In the genomic region with DNA sequence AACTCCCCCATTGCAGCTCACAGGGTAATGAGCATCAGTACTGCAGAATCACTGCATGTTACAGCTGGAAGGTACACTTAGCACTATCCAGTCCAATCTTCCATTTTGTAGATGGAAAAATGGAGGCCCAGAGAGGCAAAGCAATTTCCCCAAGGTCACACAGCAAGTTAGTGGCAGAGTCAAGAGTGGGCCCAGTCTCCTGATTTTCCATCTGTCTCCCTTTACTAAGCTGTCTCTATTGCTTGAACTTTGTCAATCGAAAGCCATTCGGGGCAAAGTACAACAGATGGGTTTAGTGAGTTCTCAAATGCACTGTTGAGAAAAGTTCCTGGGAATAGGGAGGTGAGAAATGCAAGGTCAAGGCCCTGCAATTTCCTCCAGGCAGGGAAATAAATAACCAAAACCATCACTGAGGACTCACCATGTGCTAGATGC, we compare ENCODE assay signal across 18 cellular contexts.
"Had no signal": no experiment of that assay in that cellular context is flagged by ENCODE, and none has a peak within 500 bp of the region (broad histone marks: within the 10 kb centered on the region; RNA-seq: fewer than 3 reads in every experiment).

No MANE protein-coding gene starts in this region.

- H3K27ac ChIP-seq: lower lobe of right lung, testis had no signal

- DNase-seq: activated CD4-positive, alpha-beta memory T cell treated with anti-CD3 and anti-CD28 coated beads for 36 hours; activated CD4-positive, CD25-positive, alpha-beta regulatory T cell treated with anti-CD3 and anti-CD28 coated beads, Interleukin-2, amount 50 U/mL, for 72 hours; activated CD8-positive, alpha-beta memory T cell treated with anti-CD3 and anti-CD28 coated beads, Interleukin-2, amount 10 ng/mL, durations not matched to agents 7 days and 5 days; activated effector memory CD4-positive, alpha-beta T cell treated with Interleukin-2 at 50 U/mL for 16 hours; activated T-cell treated with anti-CD3 and anti-CD28 coated beads, Interleukin-2, amount 50 U/mL, for 4 hours; amniotic stem cell; central memory CD4-positive, alpha-beta T cell; effector memory CD4-positive, alpha-beta T cell; foreskin melanocyte; immature natural killer cell; lower lobe of right lung; stimulated activated CD4-positive, alpha-beta T cell treated with anti-CD3 and anti-CD28 coated beads, Interleukin-12 subunit alpha, Interleukin-12 subunit beta, amount 100 ng/mL, for 4 hours; stimulated activated CD4-positive, alpha-beta T cell treated with anti-CD3 and anti-CD28 coated beads, Interleukin-2, amount 100 ng/mL, for 24 hours; T-cell; T-helper 9 cell had no signal

- H3K27me3 ChIP-seq: stomach, testis had no signal

- ATAC-seq: activated CD8-positive, alpha-beta memory T cell treated with anti-CD3 and anti-CD28 coated beads, Interleukin-2, amount 10 ng/mL, durations not matched to agents 7 days and 5 days; activated naive CD4-positive, alpha-beta T cell treated with anti-CD3 and anti-CD28 coated beads, Interleukin-2, amount 50 U/mL, for 72 hours; activated T-cell treated with anti-CD3 and anti-CD28 coated beads, Interleukin-2, amount 50 U/mL, for 4 hours; lower lobe of right lung; T-cell had no signal

- H3K4me3 ChIP-seq: lower lobe of right lung, stomach, testis had no signal

- H3K9me3 ChIP-seq: lower lobe of right lung, testis had no signal

- H3K36me3 ChIP-seq: lower lobe of right lung, stomach had no signal
